In the genomic region with DNA sequence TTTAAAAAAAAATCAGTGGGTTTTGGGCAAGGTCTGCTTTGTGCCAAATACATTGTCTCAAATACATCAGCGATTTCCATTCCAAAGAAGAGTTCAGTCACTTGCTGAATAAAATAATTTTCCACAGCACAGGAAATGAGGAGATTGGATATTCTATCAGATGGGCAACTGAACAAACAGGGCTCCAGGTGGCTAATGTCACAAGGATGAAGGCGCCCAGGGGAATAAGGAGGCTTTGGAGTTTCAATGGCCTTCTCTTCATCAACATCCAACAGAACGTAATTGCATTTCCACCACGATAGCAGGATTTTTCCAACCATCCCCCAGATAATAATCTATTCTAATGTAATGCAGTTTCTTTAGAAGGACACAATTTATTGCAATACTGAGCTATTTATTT, we compare ENCODE assay signal across 20 cellular contexts.
"Had no signal": no experiment of that assay in that cellular context is flagged by ENCODE, and none has a peak within 500 bp of the region (broad histone marks: within the 10 kb centered on the region; RNA-seq: fewer than 3 reads in every experiment).

No MANE protein-coding gene starts in this region.

- H3K4me2 ChIP-seq: hepatocyte had no signal

- H3K79me2 ChIP-seq: hepatocyte had no signal

- H3K4me1 ChIP-seq: colonic mucosa, left ventricle myocardium inferior, suprapubic skin, upper lobe of left lung had no signal

- ATAC-seq: stimulated activated naive CD8-positive, alpha-beta T cell treated with anti-CD3 and anti-CD28 coated beads, Interleukin-15, Interleukin-2, amounts not matched to agents 100 U/mL and 50 U/mL, for 24 hours had no signal

- H3K27ac ChIP-seq: colonic mucosa, epithelial cell of prostate, hepatocyte, left ventricle myocardium inferior, ovary, suprapubic skin, upper lobe of left lung had no signal

- H3K4me3 Mint-ChIP-seq: activated B cell treated with CpG ODN at 0.5 μM for 24 hours; activated CD4-positive, alpha-beta T cell treated with anti-CD3 and anti-CD28 coated beads, Interleukin-2, amount 10 ng/mL, durations not matched to agents 7 days and 5 days; activated naive CD4-positive, alpha-beta T cell treated with anti-CD3 and anti-CD28 coated beads for 36 hours; neural crest cell had no signal

- FAIRE-seq: TTC549 had no signal

- H3K36me3 ChIP-seq: colonic mucosa, left ventricle myocardium inferior, ovary, suprapubic skin, upper lobe of left lung had no signal

- H3K27me3 ChIP-seq: hepatocyte, ovary, suprapubic skin, upper lobe of left lung had no signal

- H3K27me3 Mint-ChIP-seq: activated B cell treated with CpG ODN at 0.5 μM for 24 hours had no signal

- DNase-seq: activated B cell treated with CpG ODN at 0.5 μM for 24 hours; activated CD4-positive, alpha-beta T cell treated with anti-CD3 and anti-CD28 coated beads, Interleukin-2, amount 10 ng/mL, durations not matched to agents 7 days and 5 days; activated CD8-positive, alpha-beta memory T cell treated with anti-CD3 and anti-CD28 coated beads for 24 hours; activated naive CD4-positive, alpha-beta T cell treated with anti-CD3 and anti-CD28 coated beads for 36 hours; caudate nucleus; colonic mucosa; effector memory CD4-positive, alpha-beta T cell; kidney; left ventricle myocardium inferior; mesenchymal stem cell; ovary; stimulated activated CD4-positive, alpha-beta T cell treated with anti-CD3 and anti-CD28 coated beads, Interleukin-4, amount 100 ng/mL, for 1 hour; stimulated activated CD8-positive, alpha-beta memory T cell treated with anti-CD3 and anti-CD28 coated beads, Interleukin-4, amount 100 ng/mL, for 48 hours; stimulated activated naive CD8-positive, alpha-beta T cell treated with anti-CD3 and anti-CD28 coated beads, Interleukin-15, Interleukin-2, amounts not matched to agents 100 U/mL and 50 U/mL, for 24 hours; upper lobe of left lung had no signal

- H3K9me3 Mint-ChIP-seq: activated B cell treated with CpG ODN at 0.5 μM for 24 hours; activated CD4-positive, alpha-beta T cell treated with anti-CD3 and anti-CD28 coated beads, Interleukin-2, amount 10 ng/mL, durations not matched to agents 7 days and 5 days; activated naive CD4-positive, alpha-beta T cell treated with anti-CD3 and anti-CD28 coated beads for 36 hours had no signal

- H2AFZ ChIP-seq: hepatocyte had no signal

- H3K4me3 ChIP-seq: colonic mucosa, hepatocyte, left ventricle myocardium inferior, ovary, suprapubic skin, upper lobe of left lung had no signal

- H3K27ac Mint-ChIP-seq: activated B cell treated with CpG ODN at 0.5 μM for 24 hours; activated CD4-positive, alpha-beta T cell treated with anti-CD3 and anti-CD28 coated beads, Interleukin-2, amount 10 ng/mL, durations not matched to agents 7 days and 5 days; activated naive CD4-positive, alpha-beta T cell treated with anti-CD3 and anti-CD28 coated beads for 36 hours had no signal

- H3K9me3 ChIP-seq: colonic mucosa, left ventricle myocardium inferior, ovary, suprapubic skin, upper lobe of left lung had no signal

- H3K4me1 Mint-ChIP-seq: activated B cell treated with CpG ODN at 0.5 μM for 24 hours; activated CD4-positive, alpha-beta T cell treated with anti-CD3 and anti-CD28 coated beads, Interleukin-2, amount 10 ng/mL, durations not matched to agents 7 days and 5 days; neural crest cell had no signal
